26 cellular contexts compared by ENCODE assay signal in genomic region chr19:37098570-37098969, GRCh38.
"Had no signal": no experiment of that assay in that cellular context is flagged by ENCODE, and none has a peak within 500 bp of the region (broad histone marks: within the 10 kb centered on the region; RNA-seq: fewer than 3 reads in every experiment).

No MANE protein-coding gene starts in this region.

- H3K4me3 ChIP-seq: left lung, lung, neural progenitor cell, ovary, prostate gland, sigmoid colon, spleen, tibial nerve, uterus had no signal

- DNase-seq: kidney; left colon; left lung; mesendoderm; naive B cell; natural killer cell; nephron progenitor cell; occipital lobe; ovary; posterior cingulate gyrus; retina; right cardiac atrium; sigmoid colon; small intestine; spleen; stimulated activated CD4-positive, alpha-beta T cell treated with anti-CD3 and anti-CD28 coated beads, Interleukin-4, amount 100 ng/mL, for 24 hours; stimulated activated naive CD4-positive, alpha-beta T cell; substantia nigra; uterus had no signal

- H3K4me2 ChIP-seq: neural progenitor cell had no signal

- H3K36me3 ChIP-seq: ovary, uterus had no signal

- FAIRE-seq: islet of Langerhans, kidney, small intestine had no signal

- H2AFZ ChIP-seq: neural progenitor cell had no signal

- H3K4me1 ChIP-seq: left lung, neural progenitor cell, prostate gland, sigmoid colon, spleen, tibial nerve, uterus had no signal

- H3K9ac ChIP-seq: neural progenitor cell had no signal

- ATAC-seq: left colon; left lung; natural killer cell; right cardiac atrium; stimulated activated effector memory CD8-positive, alpha-beta T cell treated with anti-CD3 and anti-CD28 coated beads, Interleukin-12 subunit alpha, Interleukin-12 subunit beta, amount 100 ng/mL, for 72 hours had no signal

- H3K27ac ChIP-seq: left lung, neural progenitor cell, neutrophil, ovary, prostate gland, sigmoid colon, spleen, tibial nerve, uterus had no signal

- H3K27me3 ChIP-seq: left lung, neural progenitor cell, neutrophil, ovary, sigmoid colon, spleen, tibial nerve, uterus had no signal
